In genomic region chr14:36057452-36058142, GRCh38 we compare ENCODE assay signal across 17 cellular contexts.
DNase-seq lines count a peak whose midpoint lies in the region; ATAC-seq and TF ChIP-seq lines count a peak whose summit lies in the region.
"Had no signal": no experiment of that assay in that cellular context is flagged by ENCODE, and none has a peak within 500 bp of the region (broad histone marks: within the 10 kb centered on the region; RNA-seq: fewer than 3 reads in every experiment).

No MANE protein-coding gene starts in this region.

- intact Hi-C loops in posterior cingulate gyrus (cut with DNase I): no loop called here

- H3K9me3 Mint-ChIP-seq in stimulated activated memory B cell treated with anti-CD40 and anti-IgM and Interleukin-4, amounts not matched to agents 10 μg/mL and 1 μg/mL and 100 μg/mL, for 72 hours: no peaks in the 10 kb centered on the region
- no peaks in the 10 kb centered on the region for H3K9me3 Mint-ChIP-seq in activated naive CD4-positive, alpha-beta T cell treated with anti-CD3 and anti-CD28 coated beads, Interleukin-2, amount 50 U/mL, for 72 hours
- H3K9me3 Mint-ChIP-seq: activated T-cell treated with anti-CD3 and anti-CD28 coated beads, Interleukin-2, amount 50 U/mL, for 24 hours had no signal

- H3K27me3 ChIP-seq in RWPE2 (ENCODE audit: insufficient read depth, poor library complexity, severe bottlenecking): no peaks in the 10 kb centered on the region
- H3K27me3 ChIP-seq: hepatocyte had no signal

- peak; percentile 77 for ATAC-seq in RWPE2 (ENCODE audit: low read depth)
- no peak for ATAC-seq in stimulated activated memory B cell treated with anti-CD40 and anti-IgM and Interleukin-4, amounts not matched to agents 10 μg/mL and 1 μg/mL and 100 μg/mL, for 72 hours
- ATAC-seq in activated naive CD4-positive, alpha-beta T cell treated with anti-CD3 and anti-CD28 coated beads, Interleukin-2, amount 50 U/mL, for 72 hours: no peak
- no peak for ATAC-seq in HG03097 (IDR thresholded peaks at IDR 0.05; ENCODE audit: low FRiP score, unreplicated experiment)

- DNase-seq in EH (ENCODE audit: low read depth): peak; percentile 1
- DNase-seq in NCI-H1436 treated with DMSO at 0.1 percent for 48 hours (lab: John Stamatoyannopoulos, UW): peak; percentile 16
- no peak for DNase-seq in RWPE2 (ENCODE audit: low spot score)
- DNase-seq in kidney tubule cell (ENCODE audit: low spot score): peak; percentile 79
- no peak for DNase-seq in posterior cingulate gyrus
- no peak for DNase-seq in activated naive CD4-positive, alpha-beta T cell treated with anti-CD3 and anti-CD28 coated beads, Interleukin-2, amount 50 U/mL, for 72 hours (ENCODE audit: low spot score in 2 of 2)
- DNase-seq: activated CD4-positive, CD25-positive, alpha-beta regulatory T cell; activated T-cell treated with anti-CD3 and anti-CD28 coated beads, Interleukin-2, amount 50 U/mL, for 24 hours; CD4-positive, alpha-beta memory T cell; midbrain; NCI-H187 treated with DMSO at 0.1 percent for 48 hours; SIG-M5; stimulated activated CD4-positive, alpha-beta T cell treated with anti-CD3 and anti-CD28 coated beads, Interleukin-2, amount 100 ng/mL, for 48 hours had no signal

- peaks cover 10% of the 10 kb centered on the region for H3K4me1 ChIP-seq in RWPE2 (ENCODE audit: insufficient read depth, poor library complexity, severe bottlenecking)
- H3K4me1 ChIP-seq: prostate gland had no signal

- peak overlapping the region; percentile 26 for H3K27ac ChIP-seq in RWPE2 (ENCODE audit: poor library complexity, severe bottlenecking)
- H3K27ac ChIP-seq: hepatocyte, prostate gland had no signal

- no peaks in the 10 kb centered on the region for H3K27me3 Mint-ChIP-seq in stimulated activated memory B cell treated with anti-CD40 and anti-IgM and Interleukin-4, amounts not matched to agents 10 μg/mL and 1 μg/mL and 100 μg/mL, for 72 hours

- no peak overlapping the region for H3K4me3 ChIP-seq in RWPE2 (ENCODE audit: severe bottlenecking)
- H3K4me3 ChIP-seq: hepatocyte, prostate gland had no signal

- no peaks in the 10 kb centered on the region for H3K36me3 Mint-ChIP-seq in stimulated activated memory B cell treated with anti-CD40 and anti-IgM and Interleukin-4, amounts not matched to agents 10 μg/mL and 1 μg/mL and 100 μg/mL, for 72 hours
- H3K36me3 Mint-ChIP-seq in activated naive CD4-positive, alpha-beta T cell treated with anti-CD3 and anti-CD28 coated beads, Interleukin-2, amount 50 U/mL, for 72 hours: no peaks in the 10 kb centered on the region
- H3K36me3 Mint-ChIP-seq: CD4-positive, alpha-beta memory T cell had no signal

- TF ChIP-seq CTCF in RWPE2 (IDR thresholded peaks at IDR 0.05; ENCODE audit: poor library complexity, severe bottlenecking): no peak

- no peaks in the 10 kb centered on the region for H3K9me3 ChIP-seq in RWPE2 (ENCODE audit: severe bottlenecking)
- H3K9me3 ChIP-seq: prostate gland had no signal

- no peak overlapping the region for H3K4me3 Mint-ChIP-seq in stimulated activated memory B cell treated with anti-CD40 and anti-IgM and Interleukin-4, amounts not matched to agents 10 μg/mL and 1 μg/mL and 100 μg/mL, for 72 hours
- H3K4me3 Mint-ChIP-seq: activated T-cell treated with anti-CD3 and anti-CD28 coated beads, Interleukin-2, amount 50 U/mL, for 24 hours; CD4-positive, alpha-beta memory T cell had no signal

- no peaks in the 10 kb centered on the region for H3K36me3 ChIP-seq in RWPE2 (ENCODE audit: low read depth)
- H3K36me3 ChIP-seq: prostate gland had no signal

- H3K27ac Mint-ChIP-seq in stimulated activated memory B cell treated with anti-CD40 and anti-IgM and Interleukin-4, amounts not matched to agents 10 μg/mL and 1 μg/mL and 100 μg/mL, for 72 hours: no peak overlapping the region
- H3K27ac Mint-ChIP-seq in activated naive CD4-positive, alpha-beta T cell treated with anti-CD3 and anti-CD28 coated beads, Interleukin-2, amount 50 U/mL, for 72 hours: no peak overlapping the region
- H3K27ac Mint-ChIP-seq: activated T-cell treated with anti-CD3 and anti-CD28 coated beads, Interleukin-2, amount 50 U/mL, for 24 hours; CD4-positive, alpha-beta memory T cell had no signal

- no peaks in the 10 kb centered on the region for H3K4me1 Mint-ChIP-seq in stimulated activated memory B cell treated with anti-CD40 and anti-IgM and Interleukin-4, amounts not matched to agents 10 μg/mL and 1 μg/mL and 100 μg/mL, for 72 hours
- H3K4me1 Mint-ChIP-seq: CD4-positive, alpha-beta memory T cell had no signal

Comparison
In these comparisons a context has a peak if more than half of its experiments do, and no peak if none do; other contexts are left out.
1. DNase-seq: peak in EH (single experiment), NCI-H1436 treated with DMSO at 0.1 percent for 48 hours (single experiment) and kidney tubule cell (single experiment); none in RWPE2 (single experiment), posterior cingulate gyrus (0 of 10) and activated naive CD4-positive, alpha-beta T cell treated with anti-CD3 and anti-CD28 coated beads, Interleukin-2, amount 50 U/mL, for 72 hours (0 of 2).